Comparison of ENCODE assay signal across 1 cellular context in genomic region chr14:52568454-52568853, GRCh38. TPM values are rescaled to one million over a fixed set of nuclear protein-coding genes. Genes with fewer than 3 reads are reported as not detected.
"Had no signal": no experiment of that assay in that cellular context is flagged by ENCODE, and none has a peak within 500 bp of the region (broad histone marks: within the 10 kb centered on the region; RNA-seq: fewer than 3 reads in every experiment).

No MANE protein-coding gene starts in this region.

RNA-seq across cellular contexts. Expression of gene GPR137C, which starts 15.8 kb away (rescaled TPM):
- polyA plus RNA-seq: naive thymus-derived CD8-positive, alpha-beta T cell had no signal
